ENCODE assay signal across 1 cellular context in the genomic region with DNA sequence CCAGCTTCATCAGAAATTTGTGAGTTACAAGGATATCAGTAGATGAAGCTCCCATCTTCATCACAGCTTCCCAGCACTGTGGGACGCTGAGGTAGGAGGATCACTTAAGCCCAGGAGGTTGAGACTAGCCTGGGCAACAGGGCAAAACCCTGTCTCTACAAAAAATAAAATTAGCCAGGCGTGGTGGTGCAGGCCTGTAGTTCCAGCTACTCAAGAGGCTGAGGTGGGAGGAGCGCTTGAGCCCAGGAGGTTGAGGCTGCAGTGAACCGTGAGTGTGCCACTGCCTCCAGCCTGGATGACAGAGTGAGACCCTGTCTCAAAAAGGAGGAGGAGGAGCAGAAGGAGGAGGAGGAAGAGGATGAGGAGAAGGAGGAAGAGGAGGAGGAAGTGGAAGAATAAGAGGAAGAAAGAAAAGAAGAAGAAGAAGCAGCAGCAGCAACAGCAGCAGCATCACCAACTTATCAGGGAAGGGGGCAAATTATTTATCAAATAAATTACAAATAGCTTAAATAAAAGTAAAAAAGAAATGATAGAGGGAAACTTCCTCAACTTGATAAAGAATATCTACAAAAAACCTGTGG.
TF ChIP-seq lines count a peak whose summit lies in the region.

No MANE protein-coding gene starts in this region.

TF ChIP-seq in endothelial cell of umbilical vein, 7 proteins besides CTCF, POLR2A, EP300 and RAD21 (continued from another document):
- TF ChIP-seq EZH2 (IDR thresholded peaks at IDR 0.05; ENCODE audit: borderline replicate concordance, low read depth, low read length, severe bottlenecking), result no peak
